8 cellular contexts compared by ENCODE assay signal in genomic region chr6:41503841-41504525, GRCh38. TPM values are rescaled to one million over a fixed set of nuclear protein-coding genes. Genes with fewer than 3 reads are reported as not detected.
DNase-seq lines count a peak whose midpoint lies in the region; ATAC-seq and TF ChIP-seq lines count a peak whose summit lies in the region.

No MANE protein-coding gene starts in this region.

- no peak for TF ChIP-seq POLR2A in spleen (IDR thresholded peaks at IDR 0.05)

- peaks cover 0 to 3% of the 10 kb centered on the region in 2 donors for H3K36me3 Mint-ChIP-seq in activated T-cell treated with anti-CD3 and anti-CD28 coated beads, Interleukin-2, amount 50 U/mL, for 72 hours (ENCODE audit: insufficient read depth in 2 of 2)

- H3K4me1 ChIP-seq in spleen, result peaks cover 30 to 46% (median 34%) of the 10 kb centered on the region in 6 donors

- H3K9me3 Mint-ChIP-seq in activated T-cell treated with anti-CD3 and anti-CD28 coated beads, Interleukin-2, amount 50 U/mL, for 72 hours, result no peaks in the 10 kb centered on the region

- peak overlapping the region in 3 of 8 donors; percentile 43 to 65 (median 49) for H3K27ac ChIP-seq in spleen

- H3K27me3 Mint-ChIP-seq in activated T-cell treated with anti-CD3 and anti-CD28 coated beads, Interleukin-2, amount 50 U/mL, for 72 hours (ENCODE audit: low read depth), result peaks cover 79% of the 10 kb centered on the region

- peak overlapping the region; percentile 69 to 78 for H3K4me3 Mint-ChIP-seq in activated T-cell treated with anti-CD3 and anti-CD28 coated beads, Interleukin-2, amount 50 U/mL, for 72 hours

- no peaks in the 10 kb centered on the region for H3K9me3 ChIP-seq in iPS-18c (ENCODE audit: control insufficient read depth, insufficient read depth, low read length)
- H3K9me3 ChIP-seq in spleen, result no peaks in the 10 kb centered on the region

- no peaks in the 10 kb centered on the region for H3K36me3 ChIP-seq in spleen

- intact Hi-C loops in spleen (cut with DNase I; ENCODE audit: low total_unique reads), result no loop called here

- no peak for TF ChIP-seq CTCF in spleen (IDR thresholded peaks at IDR 0.05 in 8 of 11, conservative IDR thresholded peaks at IDR 0.05 in 3 of 11)

- ATAC-seq in GM21737 (IDR thresholded peaks at IDR 0.05; ENCODE audit: unreplicated experiment) (peak; percentile 48), HG02852 (IDR thresholded peaks at IDR 0.05; ENCODE audit: unreplicated experiment) (no peak), GM21576 (IDR thresholded peaks at IDR 0.05; ENCODE audit: unreplicated experiment) (no peak)
- ATAC-seq in activated T-cell treated with anti-CD3 and anti-CD28 coated beads, Interleukin-2, amount 50 U/mL, for 72 hours (replicated peaks in 1 of 2), result peak; percentile 78 to 79

- H3K27ac Mint-ChIP-seq in activated T-cell treated with anti-CD3 and anti-CD28 coated beads, Interleukin-2, amount 50 U/mL, for 72 hours, result no peak overlapping the region

- peaks cover 0 to 74% (median 41%) of the 10 kb centered on the region in 7 donors for H3K27me3 ChIP-seq in spleen (replicated peaks in 1 of 7)

- peak overlapping the region; percentile 50 for H3K4me3 ChIP-seq in iPS-18c (ENCODE audit: insufficient read depth, low read depth, low read length)
- peak overlapping the region in 6 of 8 donors; percentile 20 to 64 (median 26) for H3K4me3 ChIP-seq in spleen

- WGBS in spleen, 5 donors, result 1 to 2% (median 2%) methylated on average over 45 to 55 of the region's 55 CpGs

- DNase-seq in AG20443 (ENCODE audit: low spot score) (peak; percentile 66), spleen (no peak)
- peak; percentile 31 to 49 for DNase-seq in activated T-cell treated with anti-CD3 and anti-CD28 coated beads, Interleukin-2, amount 50 U/mL, for 72 hours
- no peak for DNase-seq in NK-92 treated with Interleukin-12 subunit alpha and Interleukin-12 subunit beta, amount 100 ng/mL, for 24 hours (lab: John Stamatoyannopoulos, UW)

- H3K4me1 Mint-ChIP-seq in activated T-cell treated with anti-CD3 and anti-CD28 coated beads, Interleukin-2, amount 50 U/mL, for 72 hours (ENCODE audit: low read depth), result peaks cover 19% of the 10 kb centered on the region

RNA-seq across cellular contexts. Expression of gene FOXP4, which starts 42.2 kb away (rescaled TPM):
- 10 to 100 TPM; 25.9 to 27.7 TPM for total RNA-seq in activated T-cell treated with anti-CD3 and anti-CD28 coated beads, Interleukin-2, amount 50 U/mL, for 72 hours
- total RNA-seq in spleen, result 10 to 100 TPM in 3 of 7 donors, 1 to 10 TPM in 4; 5.3 to 12.1 (median 8.3) TPM
- 1 to 10 TPM; 3.0 to 5.8 (median 3.4) TPM for polyA plus RNA-seq in spleen

Comparison
In these comparisons a context has a peak if more than half of its experiments do, and no peak if none do; other contexts are left out.
1. DNase-seq: peak in AG20443 (single experiment) and activated T-cell treated with anti-CD3 and anti-CD28 coated beads, Interleukin-2, amount 50 U/mL, for 72 hours (2 of 2); none in spleen (single experiment) and NK-92 treated with Interleukin-12 subunit alpha and Interleukin-12 subunit beta, amount 100 ng/mL, for 24 hours (single experiment).
2. ATAC-seq: peak in GM21737 (single experiment) and activated T-cell treated with anti-CD3 and anti-CD28 coated beads, Interleukin-2, amount 50 U/mL, for 72 hours (2 of 2); none in HG02852 (single experiment) and GM21576 (single experiment).